In the genomic region with DNA sequence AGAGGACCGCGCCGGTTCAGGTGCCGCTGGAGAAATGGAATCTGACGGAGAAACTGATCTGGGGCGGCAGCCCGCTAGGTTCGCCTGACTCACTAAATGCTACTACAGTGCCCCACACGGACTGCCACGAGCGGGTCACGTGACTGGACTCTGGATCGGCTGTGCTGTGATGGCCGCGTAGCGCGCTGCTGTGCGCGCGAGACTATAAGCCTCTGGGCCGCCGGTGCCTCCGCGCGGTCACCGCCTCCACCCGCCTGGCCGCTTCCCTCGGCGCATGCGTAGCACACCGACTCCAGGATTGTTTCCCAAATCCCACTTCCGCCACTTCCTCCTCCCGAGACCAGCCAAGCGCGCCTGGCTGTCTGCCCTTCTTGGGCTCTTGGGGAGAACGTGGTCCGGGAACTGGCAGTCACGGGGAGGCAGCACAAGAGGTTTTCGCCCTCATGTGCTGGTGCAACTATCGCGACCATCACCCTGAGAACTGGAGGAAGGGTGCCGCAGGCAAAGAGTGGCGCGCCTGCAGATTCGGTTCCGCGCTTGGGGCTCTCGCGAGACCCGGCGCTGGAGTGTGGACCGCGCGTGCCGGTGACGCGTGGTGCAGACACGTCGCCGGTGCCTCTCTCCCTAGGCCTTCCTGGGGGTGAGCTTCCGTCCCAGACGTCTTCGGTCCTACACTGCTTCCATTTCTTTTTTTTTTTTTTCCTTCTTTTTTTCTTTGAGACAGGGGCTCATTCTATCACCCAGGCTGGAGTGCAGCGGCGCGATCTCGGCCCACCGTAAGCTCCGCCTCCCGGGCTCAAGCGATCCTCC, we compare ENCODE assay signal across 8 cellular contexts. TPM values are rescaled to one million over a fixed set of nuclear protein-coding genes. Genes with fewer than 3 reads are reported as not detected.
DNase-seq lines count a peak whose midpoint lies in the region; TF ChIP-seq lines count a peak whose summit lies in the region.

No MANE protein-coding gene starts in this region.

- peak; percentile 91 for DNase-seq in GF-D8 (lab: John Stamatoyannopoulos, UW)
- peak; percentile 91 for DNase-seq in HEK293T (ENCODE audit: extremely low spot score)
- peak; percentile 96 for DNase-seq in MV-4-11 (lab: John Stamatoyannopoulos, UW)
- peak; percentile 95 for DNase-seq in SK-MEL-5 (ENCODE audit: low read depth, low spot score)
- DNase-seq in activated naive CD4-positive, alpha-beta T cell treated with anti-CD3 and anti-CD28 coated beads, Interleukin-2, amount 50 U/mL, for 16 hours, result peak; percentile 93
- DNase-seq in globus pallidus (ENCODE audit: low spot score), result peak; percentile 97
- peak; percentile 94 for DNase-seq in occipital lobe (lab: John Stamatoyannopoulos, UW)

- in situ Hi-C loops in SK-MEL-5 (cut with HindIII; ENCODE audit: low pct_unique_long_range_greater_than_20kb, low sequenced_read_pairs), result no loop called here

- CTCF ChIA-PET in HEK293T (lab: Yijun Ruan, JAX), result no interaction called here

- H3K27ac ChIP-seq in temporal lobe (ENCODE audit: low read depth, low read length), result peak overlapping the region; percentile 97

- POLR2A ChIA-PET in HEK293T (lab: Yijun Ruan, JAX), result interaction anchor here (0.5 to 2.0 kb wide), 13 partner anchors 10 to 673 kb away, joined by 3 to 17 read pairs (median 3); a partner anchor contains a TSS

TF ChIP-seq in HEK293T, 16 proteins besides CTCF, POLR2A, EP300 and RAD21:
- no peak for TF ChIP-seq BHLHE40 (IDR thresholded peaks at IDR 0.05; ENCODE audit: borderline replicate concordance)
- peak; percentile 51; the same call in 1 of the 2 replicates for TF ChIP-seq ELF4 (IDR thresholded peaks at IDR 0.05)
- TF ChIP-seq CTBP1 (IDR thresholded peaks at IDR 0.05; ENCODE audit: borderline replicate concordance), result 0 out of 2 replicates have a peak, but pooled peaks have one; percentile 5
- TF ChIP-seq, protein P1, sequence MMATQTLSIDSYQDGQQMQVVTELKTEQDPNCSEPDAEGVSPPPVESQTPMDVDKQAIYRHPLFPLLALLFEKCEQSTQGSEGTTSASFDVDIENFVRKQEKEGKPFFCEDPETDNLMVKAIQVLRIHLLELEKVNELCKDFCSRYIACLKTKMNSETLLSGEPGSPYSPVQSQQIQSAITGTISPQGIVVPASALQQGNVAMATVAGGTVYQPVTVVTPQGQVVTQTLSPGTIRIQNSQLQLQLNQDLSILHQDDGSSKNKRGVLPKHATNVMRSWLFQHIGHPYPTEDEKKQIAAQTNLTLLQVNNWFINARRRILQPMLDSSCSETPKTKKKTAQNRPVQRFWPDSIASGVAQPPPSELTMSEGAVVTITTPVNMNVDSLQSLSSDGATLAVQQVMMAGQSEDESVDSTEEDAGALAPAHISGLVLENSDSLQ (IDR thresholded peaks at IDR 0.05), result peak; percentile 22; the same call in 1 of the 2 replicates
- no peak for TF ChIP-seq ARNT (IDR thresholded peaks at IDR 0.05)
- TF ChIP-seq ZNF384 (IDR thresholded peaks at IDR 0.05), result peak; percentile 87
- no peak for TF ChIP-seq NFRKB (IDR thresholded peaks at IDR 0.05)
- peak; percentile 80 for TF ChIP-seq L3MBTL2 (conservative IDR thresholded peaks at IDR 0.05)
- TF ChIP-seq LEF1 (IDR thresholded peaks at IDR 0.05; ENCODE audit: borderline replicate concordance), result no peak
- TF ChIP-seq SP1 (IDR thresholded peaks at IDR 0.05), result peak; percentile 52; the same call in 1 of the 2 replicates

RNA-seq across cellular contexts. Expression of a gene that starts 35.8 kb away (rescaled TPM):
- total RNA-seq in SK-MEL-5 (2014; rRNA removed; shearing (Covaris generic)), result 1.5 and 2.3 TPM in 2 replicates
- polyA plus RNA-seq in SK-MEL-5 (2015; cell fraction: cytosol; rRNA removed), result 3.8 and 4.1 TPM in 2 replicates
- 5.1 and 5.6 TPM in 2 replicates for polyA plus RNA-seq in SK-MEL-5 (2015; cell fraction: nucleus; rRNA removed)
- 10.0 TPM for total RNA-seq in occipital lobe
- 14.8 TPM for total RNA-seq in temporal lobe

Comparison
In these comparisons a context has a peak if more than half of its experiments do, and no peak if none do; other contexts are left out.
1. Peak in every context shown above with its lines: DNase-seq and H3K27ac ChIP-seq.